20 cellular contexts compared by ENCODE assay signal in genomic region chr17:8888704-8889302, GRCh38. TPM values are rescaled to one million over a fixed set of nuclear protein-coding genes. Genes with fewer than 3 reads are reported as not detected.
A peak's percentile ranks its signal among the peaks of the same experiment; 100 is the strongest.
DNase-seq lines count a peak whose midpoint lies in the region; ATAC-seq and TF ChIP-seq lines count a peak whose summit lies in the region.
"Had no signal": no experiment of that assay in that cellular context is flagged by ENCODE, and none has a peak within 500 bp of the region (broad histone marks: within the 10 kb centered on the region; RNA-seq: fewer than 3 reads in every experiment).

No MANE protein-coding gene starts in this region.

- POLR2A ChIA-PET in SK-N-SH (lab: Yijun Ruan, JAX) (no interaction called here), WTC11 (lab: Charles Lee) (interaction anchor here (0.6 to 1.2 kb wide), 3 partner anchors 89 to 429 kb away, joined by 3 to 7 read pairs (median 3); no protein-coding TSS in a partner anchor)
- POLR2A ChIA-PET in CD8-positive, alpha-beta T cell (lab: Charles Lee) = interaction anchor here (1.3 to 3.0 kb wide), 3 partner anchors 11 to 66 kb away, joined by 3 to 9 read pairs (median 3); no protein-coding TSS in a partner anchor

- H3K4me2 ChIP-seq in SK-N-SH = no peak overlapping the region

- H3K9me2 ChIP-seq in SK-N-SH = no peaks in the 10 kb centered on the region

- WGBS in SK-N-SH (ENCODE audit: low lambda C conversion rate) = 38% methylated on average over 8 of the region's 8 CpGs

- DNase-seq in SK-N-SH (no peak), WTC11 (ENCODE audit: low spot score) (no peak), NCI-H510A (lab: John Stamatoyannopoulos, UW) (no peak)
- no peak for DNase-seq in CD8-positive, alpha-beta T cell
- peak; percentile 16 for DNase-seq in natural killer cell treated with Interleukin-12 subunit alpha and Interleukin-12 subunit beta and Interleukin-15 and Interleukin-18, amount 100 ng/mL, for 72 hours (ENCODE audit: low spot score)
- DNase-seq: C1 segment of cervical spinal cord, DMS153, KBM-7, NCI-H1436, NCI-H2029 treated with DMSO at 0.1 percent for 48 hours, NCI-H2171 treated with DMSO at 0.1 percent for 48 hours, NCI-H446 treated with DMSO at 0.1 percent for 48 hours, NCI-H748 treated with DMSO at 0.1 percent for 48 hours had no signal

- no peaks in the 10 kb centered on the region for H3K4me1 ChIP-seq in SK-N-SH (ENCODE audit: control insufficient read depth in 1 of 2, insufficient read depth in 2 of 2, low read depth in 1 of 2, low read length in 1 of 2)
- no peaks in the 10 kb centered on the region for H3K4me1 ChIP-seq in CD8-positive, alpha-beta T cell (ENCODE audit: insufficient read depth, low read length)
- H3K4me1 ChIP-seq: Caco-2, HAP-1 had no signal

- H3F3A ChIP-seq in SK-N-SH (replicated peaks; ENCODE audit: insufficient read depth) = no peaks in the 10 kb centered on the region

- H3K4me1 Mint-ChIP-seq in CD8-positive, alpha-beta T cell (ENCODE audit: low read depth) = peaks cover 5% of the 10 kb centered on the region
- peaks cover 3% of the 10 kb centered on the region for H3K4me1 Mint-ChIP-seq in WTC11
- peaks cover 13 to 28% of the 10 kb centered on the region in 2 donors for H3K4me1 Mint-ChIP-seq in natural killer cell treated with Interleukin-12 subunit alpha and Interleukin-12 subunit beta and Interleukin-15 and Interleukin-18, amount 100 ng/mL, for 72 hours (ENCODE audit: low read depth in 2 of 2)

- H3K36me3 ChIP-seq in SK-N-SH (replicated peaks in 1 of 2; ENCODE audit: control insufficient read depth in 1 of 2, insufficient read depth in 2 of 2, low read length in 1 of 2) = no peaks in the 10 kb centered on the region
- peaks cover 62% of the 10 kb centered on the region for H3K36me3 ChIP-seq in CD8-positive, alpha-beta T cell (ENCODE audit: insufficient read depth, low read length)
- H3K36me3 ChIP-seq: HAP-1 had no signal

- no peaks in the 10 kb centered on the region for H3K9me3 Mint-ChIP-seq in CD8-positive, alpha-beta T cell
- no peaks in the 10 kb centered on the region for H3K9me3 Mint-ChIP-seq in WTC11
- H3K9me3 Mint-ChIP-seq in natural killer cell treated with Interleukin-12 subunit alpha and Interleukin-12 subunit beta and Interleukin-15 and Interleukin-18, amount 100 ng/mL, for 72 hours = no peaks in the 10 kb centered on the region

- ATAC-seq in SK-N-SH treated with all-trans-retinoic acid at 6 μM for 48 hours (peak; percentile 8; the same call in 2 of the 3 replicates), WTC11 (peak; percentile 7), HG03571 (IDR thresholded peaks at IDR 0.05; ENCODE audit: unreplicated experiment) (no peak), GM19328 (IDR thresholded peaks at IDR 0.05; ENCODE audit: unreplicated experiment) (no peak)
- ATAC-seq in CD8-positive, alpha-beta T cell = no peak
- no peak for ATAC-seq in natural killer cell treated with Interleukin-12 subunit alpha and Interleukin-12 subunit beta and Interleukin-15 and Interleukin-18, amount 100 ng/mL, for 72 hours

- H3K9me3 ChIP-seq in SK-N-SH = no peaks in the 10 kb centered on the region
- H3K9me3 ChIP-seq in CD8-positive, alpha-beta T cell (ENCODE audit: low read length) = no peaks in the 10 kb centered on the region
- H3K9me3 ChIP-seq: Caco-2, HAP-1 had no signal

- no peak for TF ChIP-seq EP300 in SK-N-SH (IDR thresholded peaks at IDR 0.05; ENCODE audit: borderline replicate concordance in 1 of 2, low read depth in 1 of 2, low read length in 1 of 2)

- H3K27ac Mint-ChIP-seq in CD8-positive, alpha-beta T cell = peak overlapping the region; percentile 32
- no peak overlapping the region for H3K27ac Mint-ChIP-seq in WTC11
- H3K27ac Mint-ChIP-seq in natural killer cell treated with Interleukin-12 subunit alpha and Interleukin-12 subunit beta and Interleukin-15 and Interleukin-18, amount 100 ng/mL, for 72 hours = peak overlapping the region in 1 of 2 donors; percentile 17

- CTCF ChIA-PET in SK-N-SH (lab: Yijun Ruan, JAX) (interaction anchor here (1.0 to 1.7 kb wide), 6 partner anchors 10 to 643 kb away, joined by 3 to 8 read pairs (median 3); no protein-coding TSS in a partner anchor), WTC11 (lab: Charles Lee) (interaction anchor here (0.5 to 5.7 kb wide), 53 partner anchors 9 to 666 kb away, joined by 3 to 64 read pairs (median 4); partner anchors contain the start of genes MFSD6L, MYH10, NDEL1 and PIK3R5)
- CTCF ChIA-PET in CD8-positive, alpha-beta T cell (lab: Charles Lee) = interaction anchor here (0.7 to 1.7 kb wide), 3 partner anchors 75 to 109 kb away, joined by 3 to 7 read pairs (median 3); no protein-coding TSS in a partner anchor

- no peak for TF ChIP-seq CTCF in SK-N-SH (IDR thresholded peaks at IDR 0.05)
- TF ChIP-seq CTCF in CD8-positive, alpha-beta T cell (IDR thresholded peaks at IDR 0.05) = no peak
- TF ChIP-seq CTCF in WTC11 (IDR thresholded peaks at IDR 0.05) = no peak

- H3K9ac ChIP-seq in SK-N-SH = no peak overlapping the region

- H4K20me1 ChIP-seq in SK-N-SH (ENCODE audit: insufficient read depth) = no peaks in the 10 kb centered on the region

- intact Hi-C loops in CD8-positive, alpha-beta T cell (cut with DNase I, micrococcal nuclease) = loop anchor here in 1 of 2 experiments (5.0 to 10.0 kb wide), 3 partner anchors 142 to 1202 kb away; partner anchors contain the start of genes RPL26, TP53 and WRAP53

- no peaks in the 10 kb centered on the region; the same call in 1 of the 2 replicates for H3K27me3 ChIP-seq in SK-N-SH (ENCODE audit: insufficient read depth)
- no peaks in the 10 kb centered on the region for H3K27me3 ChIP-seq in CD8-positive, alpha-beta T cell (ENCODE audit: insufficient read depth, low read length)

- TF ChIP-seq RAD21 in SK-N-SH (IDR thresholded peaks at IDR 0.05; ENCODE audit: low read length) = no peak

- no peak overlapping the region for H3K4me3 ChIP-seq in SK-N-SH (ENCODE audit: low read depth in 2 of 2, low read length in 1 of 2)
- no peak overlapping the region for H3K4me3 ChIP-seq in CD8-positive, alpha-beta T cell (ENCODE audit: low read depth, low read length)
- H3K4me3 ChIP-seq: HAP-1 had no signal

- H3K4me3 Mint-ChIP-seq in CD8-positive, alpha-beta T cell = no peak overlapping the region
- no peak overlapping the region for H3K4me3 Mint-ChIP-seq in WTC11
- no peak overlapping the region for H3K4me3 Mint-ChIP-seq in natural killer cell treated with Interleukin-12 subunit alpha and Interleukin-12 subunit beta and Interleukin-15 and Interleukin-18, amount 100 ng/mL, for 72 hours

- H3K27ac ChIP-seq in SK-N-SH (ENCODE audit: low read depth in 2 of 2, low read length in 1 of 2) = no peak overlapping the region
- H3K27ac ChIP-seq in CD8-positive, alpha-beta T cell (ENCODE audit: low read depth, low read length) = no peak overlapping the region

- peaks cover 75% of the 10 kb centered on the region for H3K36me3 Mint-ChIP-seq in CD8-positive, alpha-beta T cell
- H3K36me3 Mint-ChIP-seq in WTC11 = no peaks in the 10 kb centered on the region
- peaks cover 10% of the 10 kb centered on the region for H3K36me3 Mint-ChIP-seq in natural killer cell treated with Interleukin-12 subunit alpha and Interleukin-12 subunit beta and Interleukin-15 and Interleukin-18, amount 100 ng/mL, for 72 hours

- H3K27me3 Mint-ChIP-seq in CD8-positive, alpha-beta T cell (ENCODE audit: low read depth) = no peaks in the 10 kb centered on the region
- peaks cover under 1% of the 10 kb centered on the region; the same call in 1 of the 2 replicates for H3K27me3 Mint-ChIP-seq in WTC11 (ENCODE audit: low read depth)
- H3K27me3 Mint-ChIP-seq in natural killer cell treated with Interleukin-12 subunit alpha and Interleukin-12 subunit beta and Interleukin-15 and Interleukin-18, amount 100 ng/mL, for 72 hours = no peaks in the 10 kb centered on the region

- H2AFZ ChIP-seq in SK-N-SH (ENCODE audit: low read depth) = no peak overlapping the region

- H3K79me2 ChIP-seq in SK-N-SH (ENCODE audit: insufficient read depth) = no peaks in the 10 kb centered on the region

TF ChIP-seq in SK-N-SH treated with all-trans-retinoic acid at 6 μM for 48 hours, 23 proteins besides CTCF, POLR2A, EP300 and RAD21 (continues in another document):
- no peak for TF ChIP-seq ZNF565 (CRISPR knock-in tag; conservative IDR thresholded peaks at IDR 0.05; ENCODE audit: low read depth)

TF ChIP-seq in SK-N-SH, 30 proteins besides CTCF, POLR2A, EP300 and RAD21:
- TF ChIP-seq RXRA (IDR thresholded peaks at IDR 0.05; ENCODE audit: borderline replicate concordance, low read depth) = no peak

TF ChIP-seq in WTC11, 78 proteins besides CTCF, POLR2A, EP300 and RAD21 (continues in another document):
- TF ChIP-seq NFE2L1 (CRISPR knock-in tag; IDR thresholded peaks at IDR 0.05) = no peak
- TF ChIP-seq ZBTB43 (CRISPR knock-in tag; IDR thresholded peaks at IDR 0.05) = no peak
- TF ChIP-seq ZNF138 (CRISPR knock-in tag; conservative IDR thresholded peaks at IDR 0.05) = no peak
- TF ChIP-seq ZNF121 (CRISPR knock-in tag; IDR thresholded peaks at IDR 0.05) = no peak
- TF ChIP-seq ZNF423 (CRISPR knock-in tag; IDR thresholded peaks at IDR 0.05) = no peak
- no peak for TF ChIP-seq ZNF671 (CRISPR knock-in tag; IDR thresholded peaks at IDR 0.05)
- no peak for TF ChIP-seq ATF1 (CRISPR knock-in tag; IDR thresholded peaks at IDR 0.05)

RNA-seq across cellular contexts. Expression of gene PIK3R6, which starts 21.3 kb away (rescaled TPM):
- polyA plus RNA-seq in SK-N-SH (2012; rRNA removed) = 0.03 and 0.06 TPM in 2 replicates
- 0.03 TPM in 1 of 2 replicates, not detected in the other for polyA plus RNA-seq in SK-N-SH (2012; cell fraction: cytosol; rRNA removed)
- polyA plus RNA-seq in SK-N-SH (2012; cell fraction: nucleus; rRNA removed) = 0.08 and 0.27 TPM in 2 replicates
- under 1 TPM; 0.46 to 0.56 TPM for total RNA-seq in CD8-positive, alpha-beta T cell
- total RNA-seq in WTC11 (2021) = 0.15 to 0.23 TPM (median 0.21 TPM) in 3 replicates
- total RNA-seq in natural killer cell treated with Interleukin-12 subunit alpha and Interleukin-12 subunit beta and Interleukin-15 and Interleukin-18, amount 100 ng/mL, for 72 hours = 1 to 10 TPM in 1 of 2 donors, under 1 TPM in 1; 0.81 to 6.2 TPM
- total RNA-seq: A172, Caco-2, M059J had no signal

Comparison
In these comparisons a context has a peak if more than half of its experiments do, and no peak if none do; other contexts are left out.
1. ATAC-seq: peak in SK-N-SH treated with all-trans-retinoic acid at 6 μM for 48 hours (single experiment) and WTC11 (single experiment); none in CD8-positive, alpha-beta T cell (single experiment), natural killer cell treated with Interleukin-12 subunit alpha and Interleukin-12 subunit beta and Interleukin-15 and Interleukin-18, amount 100 ng/mL, for 72 hours (0 of 2), HG03571 (single experiment) and GM19328 (single experiment).